18 cellular contexts compared by ENCODE assay signal in genomic region chr17:16122697-16123434, GRCh38.
DNase-seq lines count a peak whose midpoint lies in the region; ATAC-seq, FAIRE-seq and TF ChIP-seq lines count a peak whose summit lies in the region.
"Had no signal": no experiment of that assay in that cellular context is flagged by ENCODE, and none has a peak within 500 bp of the region (broad histone marks: within the 10 kb centered on the region; RNA-seq: fewer than 3 reads in every experiment).

No MANE protein-coding gene starts in this region.

- no peak for TF ChIP-seq RAD21 in A549 (conservative IDR thresholded peaks at IDR 0.05 in 1 of 2, IDR thresholded peaks at IDR 0.05 in 1 of 2)

- H3K27ac ChIP-seq in A549 (no peak overlapping the region), vagina (no peak overlapping the region)
- H3K27ac ChIP-seq: ovary, SJCRH30 had no signal

- 78% methylated on average over 8 of the region's 8 CpGs for WGBS in A549 (ENCODE audit: missing lambda C conversion rate)

- H3K4me1 ChIP-seq in A549 (0 out of 3 replicates have a peak, but pooled peaks cover 5% of the 10 kb centered on the region), vagina (no peaks in the 10 kb centered on the region)
- H3K4me1 ChIP-seq: Caco-2, SJCRH30 had no signal

- CTCF ChIA-PET in A549 (lab: Yijun Ruan, JAX), result interaction anchor here (1.1 kb wide), 1 partner anchor 31 kb away, joined by 4 read pairs; no protein-coding TSS in a partner anchor

- POLR2A ChIA-PET in A549 (lab: Yijun Ruan, JAX), result no interaction called here

- no peak overlapping the region for H3K4me2 ChIP-seq in A549

- H3K4me3 ChIP-seq in A549 (no peak overlapping the region), vagina (no peak overlapping the region)
- H3K4me3 ChIP-seq: ovary, SJCRH30 had no signal

- ATAC-seq in A549, result peak; percentile 30 to 54; a peak in 3 of 6 replicates
- no peak for ATAC-seq in GM21526 (IDR thresholded peaks at IDR 0.05; ENCODE audit: low FRiP score, unreplicated experiment)
- no peak for ATAC-seq in GM21423 (IDR thresholded peaks at IDR 0.05; ENCODE audit: unreplicated experiment)
- ATAC-seq in HG03354 (IDR thresholded peaks at IDR 0.05; ENCODE audit: poor library complexity, severe bottlenecking, unreplicated experiment), result no peak

- peaks cover 7 to 46% of the 10 kb centered on the region in 2 donors for H3K36me3 ChIP-seq in vagina
- H3K36me3 ChIP-seq: ovary had no signal

- TF ChIP-seq POLR2A in A549 (IDR thresholded peaks at IDR 0.05; ENCODE audit: low read length) (no peak), vagina (IDR thresholded peaks at IDR 0.05) (no peak)

- no peak for DNase-seq in A549 (ENCODE audit: low read depth in 1 of 2, low spot score in 1 of 2)
- DNase-seq in ELR (ENCODE audit: low read depth), result peak; percentile 45
- DNase-seq in amniotic epithelial cell (ENCODE audit: low read depth), result peak; percentile 24
- peak; percentile 44 for DNase-seq in kidney tubule cell (ENCODE audit: low spot score)
- no peak for DNase-seq in vagina (ENCODE audit: extremely low spot score in 2 of 2)
- DNase-seq: activated CD4-positive, alpha-beta T cell treated with anti-CD3 and anti-CD28 coated beads, Interleukin-2, amount 50 U/mL, for 1 hour; activated T-cell treated with anti-CD3 and anti-CD28 coated beads, Interleukin-2, amount 50 U/mL, for 48 hours; amniotic stem cell; Caco-2; NCI-H2029; NCI-H510A; ovary; SJCRH30; stimulated activated CD4-positive, alpha-beta T cell treated with anti-CD3 and anti-CD28 coated beads, Interleukin-2, amount 100 ng/mL, for 24 hours; T1000 had no signal

- TF ChIP-seq CTCF in A549 (IDR thresholded peaks at IDR 0.05) (no peak), vagina (IDR thresholded peaks at IDR 0.05) (no peak)

- H3K27me3 ChIP-seq in vagina, result no peaks in the 10 kb centered on the region
- H3K27me3 ChIP-seq: ovary, SJCRH30 had no signal

- H3K9me3 ChIP-seq in A549 (no peaks in the 10 kb centered on the region), vagina (no peaks in the 10 kb centered on the region)
- H3K9me3 ChIP-seq: Caco-2, ovary, SJCRH30 had no signal

- no peak for TF ChIP-seq EP300 in A549 (IDR thresholded peaks at IDR 0.05)

- intact Hi-C loops in vagina (cut with DNase I), result no loop called here

- FAIRE-seq in A549 (lab: Jason Lieb, UNC), result peak; percentile 13

TF ChIP-seq in A549, 52 proteins besides CTCF, POLR2A, EP300 and RAD21:
- TF ChIP-seq FOXS1 (CRISPR knock-in tag; IDR thresholded peaks at IDR 0.05) (no peak), SREBF2 (IDR thresholded peaks at IDR 0.05) (no peak), KDM1A (IDR thresholded peaks at IDR 0.05; ENCODE audit: low read depth) (no peak), MAZ (IDR thresholded peaks at IDR 0.05; ENCODE audit: borderline replicate concordance, low read depth, low read length) (no peak), CBX2 (IDR thresholded peaks at IDR 0.05; ENCODE audit: borderline replicate concordance, low read depth) (no peak), PBX3 (IDR thresholded peaks at IDR 0.05) (no peak), ZNF302 (CRISPR knock-in tag; IDR thresholded peaks at IDR 0.05) (no peak), NR3C1 (IDR thresholded peaks at IDR 0.05) (no peak), NPAS2 (CRISPR knock-in tag; IDR thresholded peaks at IDR 0.05; ENCODE audit: borderline replicate concordance) (no peak), GATA3 (IDR thresholded peaks at IDR 0.05; ENCODE audit: borderline replicate concordance) (no peak; the same call in 1 of the 2 replicates), HOXB5 (CRISPR knock-in tag; IDR thresholded peaks at IDR 0.05) (no peak), EHMT2 (IDR thresholded peaks at IDR 0.05; ENCODE audit: low read depth) (no peak), FOSB (CRISPR knock-in tag; IDR thresholded peaks at IDR 0.05) (no peak), RFX5 (IDR thresholded peaks at IDR 0.05) (no peak), RCOR1 (IDR thresholded peaks at IDR 0.05; ENCODE audit: low read depth, low read length) (no peak), ESRRA (IDR thresholded peaks at IDR 0.05; ENCODE audit: borderline replicate concordance, low read length) (no peak)
- TF ChIP-seq, protein P1, sequence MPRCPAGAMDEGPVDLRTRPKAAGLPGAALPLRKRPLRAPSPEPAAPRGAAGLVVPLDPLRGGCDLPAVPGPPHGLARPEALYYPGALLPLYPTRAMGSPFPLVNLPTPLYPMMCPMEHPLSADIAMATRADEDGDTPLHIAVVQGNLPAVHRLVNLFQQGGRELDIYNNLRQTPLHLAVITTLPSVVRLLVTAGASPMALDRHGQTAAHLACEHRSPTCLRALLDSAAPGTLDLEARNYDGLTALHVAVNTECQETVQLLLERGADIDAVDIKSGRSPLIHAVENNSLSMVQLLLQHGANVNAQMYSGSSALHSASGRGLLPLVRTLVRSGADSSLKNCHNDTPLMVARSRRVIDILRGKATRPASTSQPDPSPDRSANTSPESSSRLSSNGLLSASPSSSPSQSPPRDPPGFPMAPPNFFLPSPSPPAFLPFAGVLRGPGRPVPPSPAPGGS (IDR thresholded peaks at IDR 0.05), result no peak
- TF ChIP-seq, protein P2, sequence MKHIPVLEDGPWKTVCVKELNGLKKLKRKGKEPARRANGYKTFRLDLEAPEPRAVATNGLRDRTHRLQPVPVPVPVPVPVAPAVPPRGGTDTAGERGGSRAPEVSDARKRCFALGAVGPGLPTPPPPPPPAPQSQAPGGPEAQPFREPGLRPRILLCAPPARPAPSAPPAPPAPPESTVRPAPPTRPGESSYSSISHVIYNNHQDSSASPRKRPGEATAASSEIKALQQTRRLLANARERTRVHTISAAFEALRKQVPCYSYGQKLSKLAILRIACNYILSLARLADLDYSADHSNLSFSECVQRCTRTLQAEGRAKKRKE (CRISPR knock-in tag; IDR thresholded peaks at IDR 0.05; ENCODE audit: low read depth), result no peak

Comparison
In these comparisons a context has a peak if more than half of its experiments do, and no peak if none do; other contexts are left out.
1. ATAC-seq: peak in A549 (2 of 2); none in GM21526 (single experiment), GM21423 (single experiment) and HG03354 (single experiment).
2. DNase-seq: peak in ELR (single experiment), amniotic epithelial cell (single experiment) and kidney tubule cell (single experiment); none in A549 (0 of 2) and vagina (0 of 2).